14 cellular contexts compared by ENCODE assay signal in genomic region chr1:154304664-154305337, GRCh38. TPM values are rescaled to one million over a fixed set of nuclear protein-coding genes. Genes with fewer than 3 reads are reported as not detected.
DNase-seq lines count a peak whose midpoint lies in the region; ATAC-seq, FAIRE-seq and TF ChIP-seq lines count a peak whose summit lies in the region.
"Had no signal": no experiment of that assay in that cellular context is flagged by ENCODE, and none has a peak within 500 bp of the region (broad histone marks: within the 10 kb centered on the region; RNA-seq: fewer than 3 reads in every experiment).

No MANE protein-coding gene starts in this region.

- FAIRE-seq in GM12878 (lab: Jason Lieb, UNC) = no peak

- H4K20me1 ChIP-seq in GM12878 (ENCODE audit: control insufficient read depth, insufficient read depth) = no peaks in the 10 kb centered on the region

- TF ChIP-seq POLR2A in GM12878 (IDR thresholded peaks at IDR 0.05; ENCODE audit: low read depth, low read length) (no peak), esophagus squamous epithelium (IDR thresholded peaks at IDR 0.05) (no peak)

- no TSS peak for BruUV-seq in GM12878 (replicated peaks; lab: Mats Ljungman, UMichigan)

- H3K79me2 ChIP-seq in GM12878 (ENCODE audit: control insufficient read depth, insufficient read depth, low read length) = no peaks in the 10 kb centered on the region

- in situ Hi-C loops in GM12878 (cut with MboI) = no loop called here

- TF ChIP-seq RAD21 in GM12878 (IDR thresholded peaks at IDR 0.05; ENCODE audit: insufficient read depth, low read depth, low read length) = no peak

- POLR2A ChIA-PET in GM12878 (lab: Charles Lee) = interaction anchor here (0.6 to 1.7 kb wide), 2 partner anchors 23 to 308 kb away, joined by 4 to 9 read pairs; no protein-coding TSS in a partner anchor

- H3K4me3 ChIP-seq in GM12878 (no peak overlapping the region), esophagus squamous epithelium (no peak overlapping the region)
- H3K4me3 ChIP-seq: left ventricle myocardium inferior, PC-9, tibial artery had no signal

- no peak overlapping the region for H3K9ac ChIP-seq in GM12878 (ENCODE audit: control insufficient read depth, insufficient read depth, low read length)

- ATAC-seq in GM12878 = peak; percentile 87

- H3K27ac ChIP-seq in GM12878 (ENCODE audit: control insufficient read depth, insufficient read depth) (no peak overlapping the region), esophagus squamous epithelium (no peak overlapping the region)
- H3K27ac ChIP-seq: left ventricle myocardium inferior, PC-9, tibial artery had no signal

- RAD21 ChIA-PET in GM12878 (lab: Charles Lee; ENCODE audit: unreplicated experiment) = interaction anchor here (0.5 to 1.2 kb wide), 2 partner anchors 21 to 32 kb away, joined by 3 to 4 read pairs; partner anchors contain the start of gene ATP8B2

- SMC1A ChIA-PET in GM12878 (lab: Charles Lee; ENCODE audit: uncharacterized antibody, unreplicated experiment) = interaction anchor here (0.6 to 1.8 kb wide), 4 partner anchors 10 to 441 kb away, joined by 3 to 5 read pairs (median 4); no protein-coding TSS in a partner anchor

- 2% methylated on average over 9 of the region's 9 CpGs for WGBS in GM12878 (ENCODE audit: insufficient coverage, insufficient replicate concordance, low lambda C conversion rate, missing lambda C conversion rate)
- 52 to 62% methylated on average over 7 to 9 of the region's 9 CpGs for WGBS in esophagus squamous epithelium, 2 donors

- DNase-seq in activated T-cell treated with anti-CD3 and anti-CD28 coated beads for 24 hours (ENCODE audit: low read depth) = peak; percentile 30
- no peak for DNase-seq in activated T-cell treated with anti-CD3 and anti-CD28 coated beads, Interleukin-2, amount 50 U/mL, for 1 hour
- DNase-seq in HK-2 (ENCODE audit: unreplicated experiment) = peak; percentile 34
- no peak for DNase-seq in GM12878 (ENCODE audit: low read depth, low spot score)
- peak; percentile 47 to 67 for DNase-seq in stimulated activated CD8-positive, alpha-beta memory T cell treated with anti-CD3 and anti-CD28 coated beads, Interleukin-15, amount 100 ng/mL, for 48 hours (ENCODE audit: low read depth in 2 of 2)
- no peak for DNase-seq in kidney glomerular epithelial cell (lab: John Stamatoyannopoulos, UW)
- no peak for DNase-seq in esophagus squamous epithelium (lab: John Stamatoyannopoulos, UW)
- no peak for DNase-seq in NCI-H2196 (lab: John Stamatoyannopoulos, UW; ENCODE audit: unreplicated experiment)
- DNase-seq: EL, left ventricle myocardium inferior, PC-9, tibial artery had no signal

- intact Hi-C loops in GM12878 (cut with micrococcal nuclease; ENCODE audit: unreplicated experiment) (no loop called here), esophagus squamous epithelium (cut with DNase I) (no loop called here)

- no peak for TF ChIP-seq EP300 in GM12878 (IDR thresholded peaks at IDR 0.05; ENCODE audit: borderline replicate concordance in 1 of 2, control insufficient read depth in 1 of 2, low read depth in 2 of 2, low read length in 2 of 2)

- no peak for TF ChIP-seq CTCF in GM12878 (IDR thresholded peaks at IDR 0.05 in 2 of 3, conservative IDR thresholded peaks at IDR 0.05 in 1 of 3; ENCODE audit: control insufficient read depth in 2 of 3, extremely low read depth in 1 of 3, insufficient read depth in 1 of 3, low read depth in 3 of 3, low read length in 3 of 3)
- no peak for TF ChIP-seq CTCF in esophagus squamous epithelium (IDR thresholded peaks at IDR 0.05)

- no peak overlapping the region for H3K4me2 ChIP-seq in GM12878 (ENCODE audit: control insufficient read depth, insufficient read depth)
- H3K4me2 ChIP-seq: PC-9 had no signal

- H3K4me1 ChIP-seq in GM12878 (ENCODE audit: control insufficient read depth, insufficient read depth, low read length) (no peaks in the 10 kb centered on the region), esophagus squamous epithelium (no peaks in the 10 kb centered on the region)
- H3K4me1 ChIP-seq: left ventricle myocardium inferior, tibial artery had no signal

- no peaks in the 10 kb centered on the region for H3K36me3 ChIP-seq in GM12878 (ENCODE audit: control insufficient read depth in 2 of 2, insufficient read depth in 2 of 2, low read length in 1 of 2)
- no peaks in the 10 kb centered on the region for H3K36me3 ChIP-seq in esophagus squamous epithelium
- H3K36me3 ChIP-seq: left ventricle myocardium inferior, tibial artery had no signal

- H3K9me3 ChIP-seq in GM12878 (replicated peaks; ENCODE audit: control insufficient read depth, insufficient read depth, low read length) (no peaks in the 10 kb centered on the region; the same call in 1 of the 3 replicates), esophagus squamous epithelium (no peaks in the 10 kb centered on the region)
- H3K9me3 ChIP-seq: left ventricle myocardium inferior, tibial artery had no signal

- CTCF ChIA-PET in GM12878 (lab: Yijun Ruan, JAX) = interaction anchor here (0.7 to 2.3 kb wide), 6 partner anchors 13 to 952 kb away, joined by 3 to 10 read pairs (median 3); partner anchors contain the start of gene HAX1

- peak overlapping the region; percentile 39 for H2AFZ ChIP-seq in GM12878 (ENCODE audit: control insufficient read depth, low read depth, low read length)
- H2AFZ ChIP-seq: PC-9 had no signal

- H3K27me3 ChIP-seq in GM12878 (replicated peaks in 1 of 2; ENCODE audit: control insufficient read depth in 2 of 2, insufficient read depth in 2 of 2, low read length in 1 of 2) (no peaks in the 10 kb centered on the region), esophagus squamous epithelium (no peaks in the 10 kb centered on the region)
- H3K27me3 ChIP-seq: tibial artery had no signal

TF ChIP-seq in GM12878, 131 proteins besides CTCF, POLR2A, EP300 and RAD21 (continues in another document):
- TF ChIP-seq IRF4 (IDR thresholded peaks at IDR 0.05; ENCODE audit: low read depth, low read length) = peak; percentile 88
- peak; percentile 73 for TF ChIP-seq PAX5 (IDR thresholded peaks at IDR 0.05; ENCODE audit: borderline replicate concordance, low read depth, low read length)
- peak; percentile 28; the same call in 1 of the 2 replicates for TF ChIP-seq MTA3 (IDR thresholded peaks at IDR 0.05; ENCODE audit: borderline replicate concordance, low read length)
- peak; percentile 14 for TF ChIP-seq RELA (IDR thresholded peaks at IDR 0.05; ENCODE audit: borderline replicate concordance, partially characterized antibody)

RNA-seq across cellular contexts. Expression of gene AQP10, which starts 16.1 kb away (rescaled TPM):
- total RNA-seq in GM12878 (2013; cell fraction: nucleolus; rRNA removed) = not detected in 2 replicates
- not detected in 2 replicates for total RNA-seq in GM12878 (2014; rRNA removed)
- not detected in 2 replicates for total RNA-seq in GM12878 (2014; rRNA removed; fragmentation: Illumina TruSeq; extraction: Trizol)
- not detected in 2 replicates for total RNA-seq in GM12878 (2021)
- polyA plus RNA-seq in GM12878 (2011; ENCODE audit: low read depth) = not detected
- polyA plus RNA-seq in GM12878 (2011; rRNA removed) = not detected in 2 replicates
- polyA plus RNA-seq in GM12878 (2011; cell fraction: cytosol; rRNA removed) = not detected in 2 replicates
- polyA plus RNA-seq in GM12878 (2011; cell fraction: nucleus; rRNA removed) = not detected in 2 replicates
- not detected in 2 replicates for polyA plus RNA-seq in GM12878 (2012)
- polyA plus RNA-seq in GM12878 (2014; fragmentation: Illumina TruSeq; extraction: Trizol) = not detected in 2 replicates
- polyA plus RNA-seq in GM12878 (2014; fragmentation: Nextera tagmentation; extraction: Ambion mirVana) = not detected
- not detected in 2 replicates for polyA plus RNA-seq in GM12878 (2014; rRNA removed)
- polyA plus RNA-seq in GM12878 (2016; fragmentation: Nextera tagmentation; extraction: Ambion mirVana) = not detected
- polyA minus RNA-seq in GM12878 (2011; rRNA and poly(A)+ RNA removed) = not detected in 2 replicates
- not detected in 2 replicates for polyA minus RNA-seq in GM12878 (2011; cell fraction: cytosol; rRNA and poly(A)+ RNA removed)
- polyA minus RNA-seq in GM12878 (2011; cell fraction: nucleus; rRNA and poly(A)+ RNA removed) = not detected in 2 replicates
- not detected for total RNA-seq in esophagus squamous epithelium
- total RNA-seq: glomerular endothelial cell; PC-9; T-helper 2 cell treated with Interferon-gamma antibody and Interleukin-4, amounts not matched to agents 100 ng/mL and 5 ng/mL, for 36 hours had no signal

RNA-seq across cellular contexts. Expression of gene ATP8B2, which starts 20.5 kb away (rescaled TPM):
- total RNA-seq in GM12878 (2013; cell fraction: nucleolus; rRNA removed) = 32.5 and 33.7 TPM in 2 replicates
- total RNA-seq in GM12878 (2014; rRNA removed) (51.1 and 61.8 TPM in 2 replicates), GM12878 (2014; rRNA removed; fragmentation: Illumina TruSeq; extraction: Trizol) (20.1 and 21.2 TPM in 2 replicates), GM12878 (2021) (37.1 and 39.7 TPM in 2 replicates), esophagus squamous epithelium (10 to 100 TPM in 2 of 4 donors, 1 to 10 TPM in 2; 2.4 to 55.5 (median 11.1) TPM)
- polyA plus RNA-seq in GM12878 (2011; ENCODE audit: low read depth) = 5.0 TPM
- polyA plus RNA-seq in GM12878 (2011; rRNA removed) (4.5 and 6.1 TPM in 2 replicates), GM12878 (2014; fragmentation: Illumina TruSeq; extraction: Trizol) (15.2 and 20.2 TPM in 2 replicates), GM12878 (2014; fragmentation: Nextera tagmentation; extraction: Ambion mirVana) (under 1 TPM; 0.44 to 0.82 TPM), GM12878 (2014; rRNA removed) (38.8 and 51.7 TPM in 2 replicates), GM12878 (2016; fragmentation: Nextera tagmentation; extraction: Ambion mirVana) (1 to 10 TPM; 7.8 to 9.7 TPM)
- polyA plus RNA-seq in GM12878 (2011; cell fraction: cytosol; rRNA removed) = 11.0 TPM in 2 replicates
- 20.0 and 24.3 TPM in 2 replicates for polyA plus RNA-seq in GM12878 (2011; cell fraction: nucleus; rRNA removed)
- polyA plus RNA-seq in GM12878 (2012) = 6.5 and 8.2 TPM in 2 replicates
- 10.5 and 11.7 TPM in 2 replicates for polyA minus RNA-seq in GM12878 (2011; rRNA and poly(A)+ RNA removed)
- polyA minus RNA-seq in GM12878 (2011; cell fraction: cytosol; rRNA and poly(A)+ RNA removed) = 3.6 and 4.0 TPM in 2 replicates
- polyA minus RNA-seq in GM12878 (2011; cell fraction: nucleus; rRNA and poly(A)+ RNA removed) = 7.0 and 10.1 TPM in 2 replicates

RNA-seq across cellular contexts. Expression of gene HAX1, which starts 32.4 kb away (rescaled TPM):
- total RNA-seq in GM12878 (2013; cell fraction: nucleolus; rRNA removed) = 18.6 and 24.9 TPM in 2 replicates
- total RNA-seq in GM12878 (2014; rRNA removed) (145 and 146 TPM in 2 replicates), GM12878 (2014; rRNA removed; fragmentation: Illumina TruSeq; extraction: Trizol) (141 and 145 TPM in 2 replicates), GM12878 (2021) (95.3 and 99.4 TPM in 2 replicates), esophagus squamous epithelium (100 to 1,000 TPM in 1 of 4 donors, 10 to 100 TPM in 3; 39.3 to 105 (median 88.9) TPM)
- polyA plus RNA-seq in GM12878 (2011; ENCODE audit: low read depth) = 60.1 TPM
- polyA plus RNA-seq in GM12878 (2011; rRNA removed) (100 and 142 TPM in 2 replicates), GM12878 (2014; fragmentation: Illumina TruSeq; extraction: Trizol) (145 and 177 TPM in 2 replicates), GM12878 (2014; fragmentation: Nextera tagmentation; extraction: Ambion mirVana) (100 to 1,000 TPM; 249 to 288 TPM), GM12878 (2014; rRNA removed) (148 and 149 TPM in 2 replicates), GM12878 (2016; fragmentation: Nextera tagmentation; extraction: Ambion mirVana) (100 to 1,000 TPM; 160 to 169 TPM)
- 123 and 126 TPM in 2 replicates for polyA plus RNA-seq in GM12878 (2011; cell fraction: cytosol; rRNA removed)
- polyA plus RNA-seq in GM12878 (2011; cell fraction: nucleus; rRNA removed) = 83.9 and 130 TPM in 2 replicates
- polyA plus RNA-seq in GM12878 (2012) = 100 and 109 TPM in 2 replicates
- polyA minus RNA-seq in GM12878 (2011; rRNA and poly(A)+ RNA removed) = 53.5 and 83.3 TPM in 2 replicates
- 22.9 and 29.2 TPM in 2 replicates for polyA minus RNA-seq in GM12878 (2011; cell fraction: cytosol; rRNA and poly(A)+ RNA removed)
- polyA minus RNA-seq in GM12878 (2011; cell fraction: nucleus; rRNA and poly(A)+ RNA removed) = 15.5 and 22.0 TPM in 2 replicates

Comparison
In these comparisons a context has a peak if more than half of its experiments do, and no peak if none do; other contexts are left out.
1. DNase-seq: peak in activated T-cell treated with anti-CD3 and anti-CD28 coated beads for 24 hours (single experiment), HK-2 (single experiment) and stimulated activated CD8-positive, alpha-beta memory T cell treated with anti-CD3 and anti-CD28 coated beads, Interleukin-15, amount 100 ng/mL, for 48 hours (2 of 2); none in activated T-cell treated with anti-CD3 and anti-CD28 coated beads, Interleukin-2, amount 50 U/mL, for 1 hour (single experiment), GM12878 (single experiment), kidney glomerular epithelial cell (single experiment), esophagus squamous epithelium (single experiment) and NCI-H2196 (single experiment).